ENCODE assay signal across 21 cellular contexts in the genomic region with DNA sequence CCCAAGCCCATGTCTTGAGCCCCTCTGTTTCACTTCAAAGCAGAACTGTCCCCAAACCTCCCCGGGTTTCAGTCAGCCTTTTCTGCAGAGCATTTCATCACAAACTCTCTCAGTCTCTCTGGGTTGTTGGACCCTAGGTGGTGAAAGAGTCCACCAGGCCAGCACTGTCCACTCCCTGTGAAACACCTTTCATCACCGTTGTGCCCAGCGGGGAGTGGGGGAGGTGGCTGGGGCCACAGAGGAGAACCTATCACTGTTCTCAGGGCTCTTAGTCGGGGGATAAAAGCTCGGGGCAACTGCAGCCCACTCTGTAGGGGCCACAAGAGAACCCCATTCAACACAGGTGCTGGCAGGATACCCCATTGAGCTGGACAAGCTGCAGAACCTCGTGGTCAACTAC. TPM values are rescaled to one million over a fixed set of nuclear protein-coding genes. Genes with fewer than 3 reads are reported as not detected.
"Had no signal": no experiment of that assay in that cellular context is flagged by ENCODE, and none has a peak within 500 bp of the region (broad histone marks: within the 10 kb centered on the region; RNA-seq: fewer than 3 reads in every experiment).

No MANE protein-coding gene starts in this region.

- FAIRE-seq: bronchial epithelial cell, small intestine had no signal

- H3K27ac Mint-ChIP-seq: activated naive CD4-positive, alpha-beta T cell treated with anti-CD3 and anti-CD28 coated beads for 36 hours; activated naive CD8-positive, alpha-beta T cell treated with anti-CD3 and anti-CD28 coated beads, Interleukin-2, amount 50 U/mL, for 24 hours; activated T-helper 2 cell treated with anti-CD3 and anti-CD28 coated beads, Interferon-gamma antibody, Interleukin-2, Interleukin-4, amounts not matched to agents 10 μg/mL and 5 μg/mL and 100 μg/mL, durations not matched to agents 14 hours and 24 hours and 36 hours had no signal

- H3K9me3 ChIP-seq: gastrocnemius medialis, heart right ventricle, mucosa of descending colon, neutrophil had no signal

- ATAC-seq: activated naive CD8-positive, alpha-beta T cell treated with anti-CD3 and anti-CD28 coated beads, Interleukin-2, amount 50 U/mL, for 24 hours; gastrocnemius medialis; heart right ventricle; left colon; mucosa of descending colon; naive thymus-derived CD4-positive, alpha-beta T cell; right cardiac atrium; stimulated activated naive CD8-positive, alpha-beta T cell treated with anti-CD3 and anti-CD28 coated beads, Interleukin-15, Interleukin-2, amounts not matched to agents 100 U/mL and 50 U/mL, for 24 hours had no signal

- H3K27ac ChIP-seq: gastrocnemius medialis, heart right ventricle, neutrophil had no signal

- H3K9me3 Mint-ChIP-seq: activated naive CD4-positive, alpha-beta T cell treated with anti-CD3 and anti-CD28 coated beads for 36 hours; activated naive CD8-positive, alpha-beta T cell treated with anti-CD3 and anti-CD28 coated beads, Interleukin-2, amount 50 U/mL, for 24 hours; activated T-helper 2 cell treated with anti-CD3 and anti-CD28 coated beads, Interferon-gamma antibody, Interleukin-2, Interleukin-4, amounts not matched to agents 10 μg/mL and 5 μg/mL and 100 μg/mL, durations not matched to agents 14 hours and 24 hours and 36 hours; naive thymus-derived CD4-positive, alpha-beta T cell had no signal

- DNase-seq: activated CD4-positive, alpha-beta T cell treated with anti-CD3 and anti-CD28 coated beads, Interleukin-2, amount 50 U/mL, for 48 hours; activated naive CD4-positive, alpha-beta T cell treated with anti-CD3 and anti-CD28 coated beads for 36 hours; activated naive CD8-positive, alpha-beta T cell treated with anti-CD3 and anti-CD28 coated beads, Interleukin-2, amount 50 U/mL, for 24 hours; erythroblast; gastrocnemius medialis; heart right ventricle; left colon; mucosa of descending colon; naive thymus-derived CD4-positive, alpha-beta T cell; right cardiac atrium; small intestine; stimulated activated CD4-positive, alpha-beta T cell treated with anti-CD3 and anti-CD28 coated beads, Interleukin-4, amount 100 ng/mL, for 4 hours; stimulated activated CD8-positive, alpha-beta memory T cell treated with anti-CD3 and anti-CD28 coated beads, Interleukin-4, amount 100 ng/mL, for 48 hours; stimulated activated naive CD8-positive, alpha-beta T cell treated with anti-CD3 and anti-CD28 coated beads, Interleukin-15, Interleukin-2, amounts not matched to agents 100 U/mL and 50 U/mL, for 24 hours; trophoblast cell had no signal

- H3K4me3 Mint-ChIP-seq: activated naive CD4-positive, alpha-beta T cell treated with anti-CD3 and anti-CD28 coated beads for 36 hours; activated naive CD8-positive, alpha-beta T cell treated with anti-CD3 and anti-CD28 coated beads, Interleukin-2, amount 50 U/mL, for 24 hours had no signal

- H3K4me3 ChIP-seq: gastrocnemius medialis, heart right ventricle, mucosa of descending colon had no signal

- H3K36me3 ChIP-seq: gastrocnemius medialis, neutrophil had no signal

RNA-seq across cellular contexts. Expression of gene CCDC183, which starts 6.2 kb away (rescaled TPM):
- total RNA-seq: activated T-helper 2 cell treated with anti-CD3 and anti-CD28 coated beads, Interferon-gamma antibody, Interleukin-2, Interleukin-4, amounts not matched to agents 10 μg/mL and 5 μg/mL and 100 μg/mL, durations not matched to agents 14 hours and 24 hours and 36 hours had no signal

RNA-seq across cellular contexts. Expression of gene LCN15, which starts 38.0 kb away (rescaled TPM):
- total RNA-seq: activated naive CD4-positive, alpha-beta T cell treated with anti-CD3 and anti-CD28 coated beads for 36 hours; activated T-helper 2 cell treated with anti-CD3 and anti-CD28 coated beads, Interferon-gamma antibody, Interleukin-2, Interleukin-4, amounts not matched to agents 10 μg/mL and 5 μg/mL and 100 μg/mL, durations not matched to agents 14 hours and 24 hours and 36 hours; aorta; bronchial epithelial cell; cerebellum; gastrocnemius medialis; lung microvascular endothelial cell; naive thymus-derived CD4-positive, alpha-beta T cell had no signal
- polyA plus RNA-seq: naive thymus-derived CD4-positive, alpha-beta T cell had no signal
